18 cellular contexts compared by ENCODE assay signal in the genomic region with DNA sequence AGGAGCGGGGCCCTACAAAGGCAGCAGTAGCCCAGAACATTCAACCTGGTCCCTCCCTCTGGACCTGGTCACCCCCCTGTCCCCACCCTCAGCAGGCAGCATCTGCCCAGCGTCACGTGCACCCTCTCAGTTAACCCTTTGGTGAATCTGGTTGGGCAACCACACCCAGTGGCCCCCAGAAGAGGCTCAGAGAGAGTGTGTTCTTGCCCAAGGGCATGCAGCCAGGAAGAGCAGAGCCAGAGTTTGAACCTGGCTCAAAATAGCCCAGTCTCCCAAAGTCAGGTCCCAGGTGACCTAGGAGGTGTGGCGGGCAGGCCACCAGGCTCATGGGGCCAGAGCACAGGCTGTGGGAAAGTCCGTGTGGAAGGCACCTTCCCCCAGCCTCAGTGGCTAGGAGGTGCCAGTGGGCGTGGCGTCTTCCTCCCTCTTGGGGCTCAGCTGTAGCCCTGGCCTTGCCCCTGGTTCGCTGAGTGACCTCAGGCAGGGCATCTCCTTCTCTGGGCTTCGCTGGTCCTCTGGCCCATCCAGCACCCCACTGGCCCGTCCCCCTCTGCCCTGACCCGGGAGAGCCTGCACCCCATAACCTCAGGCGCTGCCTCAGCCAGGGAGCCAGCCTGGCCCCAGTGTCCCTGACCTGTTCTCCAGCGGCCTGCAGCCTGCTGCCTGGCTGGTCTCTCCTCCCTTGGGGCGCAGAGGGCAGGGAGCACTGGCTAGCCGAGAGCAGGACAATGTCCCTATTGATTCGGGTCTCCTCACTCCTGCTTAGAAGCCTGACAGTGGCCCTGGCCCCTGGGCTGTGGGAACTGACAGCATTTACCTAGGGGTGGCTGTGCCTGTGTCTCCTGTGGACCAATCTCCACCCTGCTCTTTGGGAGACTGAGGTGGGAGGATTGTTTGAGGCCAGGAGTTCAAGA. TPM values are rescaled to one million over a fixed set of nuclear protein-coding genes. Genes with fewer than 3 reads are reported as not detected.
DNase-seq lines count a peak whose midpoint lies in the region; ATAC-seq and TF ChIP-seq lines count a peak whose summit lies in the region.
"Had no signal": no experiment of that assay in that cellular context is flagged by ENCODE, and none has a peak within 500 bp of the region (broad histone marks: within the 10 kb centered on the region; RNA-seq: fewer than 3 reads in every experiment).

No MANE protein-coding gene starts in this region.

- no peak overlapping the region for H2BK120ac ChIP-seq in IMR-90 (ENCODE audit: low read depth, low read length)

- no peaks in the 10 kb centered on the region for H3K36me3 Mint-ChIP-seq in neural crest cell (ENCODE audit: low read depth)
- no peaks in the 10 kb centered on the region for H3K36me3 Mint-ChIP-seq in stimulated activated naive B cell treated with anti-CD40 and anti-IgM and Interleukin-4, amounts not matched to agents 10 μg/mL and 1 μg/mL and 100 μg/mL, for 72 hours

- peaks cover 70 to 90% (median 81%) of the 10 kb centered on the region in 10 experiments for H3K4me1 ChIP-seq in BLaER1 treated with 17β-estradiol and CSF1 and Interleukin-3, amounts not matched to agents 10 nM and 100 nM
- peaks cover 32% of the 10 kb centered on the region for H3K4me1 ChIP-seq in IMR-90 (ENCODE audit: control insufficient read depth, insufficient read depth, low read length)

- no peak for TF ChIP-seq RAD21 in IMR-90 (IDR thresholded peaks at IDR 0.05; ENCODE audit: low read length)

- H3K9me1 ChIP-seq in IMR-90 (ENCODE audit: insufficient read depth, low read length): peaks cover 19% of the 10 kb centered on the region

- CTCF ChIA-PET in IMR-90 (lab: Yijun Ruan, JAX): no interaction called here

- no peak for ATAC-seq in IMR-90 (ENCODE audit: low read depth)
- no peak for ATAC-seq in stimulated activated naive B cell treated with anti-CD40 and anti-IgM and Interleukin-4, amounts not matched to agents 10 μg/mL and 1 μg/mL and 100 μg/mL, for 72 hours (replicated peaks)

- no peak overlapping the region for H3K56ac ChIP-seq in IMR-90 (ENCODE audit: extremely low read depth, insufficient read depth, low read length)

- H3K4me2 ChIP-seq in BLaER1 treated with 17β-estradiol and CSF1 and Interleukin-3, amounts not matched to agents 10 nM and 100 nM: peak overlapping the region; percentile 62 to 84 (median 76)
- no peak overlapping the region for H3K4me2 ChIP-seq in IMR-90 (ENCODE audit: low read depth, low read length)

- H3K9me3 ChIP-seq in BLaER1 treated with 17β-estradiol and CSF1 and Interleukin-3, amounts not matched to agents 10 nM and 100 nM (replicated peaks in 1 of 11): no peaks in the 10 kb centered on the region
- no peaks in the 10 kb centered on the region for H3K9me3 ChIP-seq in IMR-90 (ENCODE audit: control insufficient read depth, insufficient read depth, low read length)
- H3K9me3 ChIP-seq: right atrium auricular region, tibial artery had no signal

- no peak overlapping the region for H2BK5ac ChIP-seq in IMR-90 (ENCODE audit: low read depth, low read length, poor library complexity, severe bottlenecking)

- H3K18ac ChIP-seq in IMR-90 (ENCODE audit: low read depth, low read length): no peak overlapping the region

- H4K20me1 ChIP-seq in BLaER1 treated with 17β-estradiol and CSF1 and Interleukin-3, amounts not matched to agents 10 nM and 100 nM: peaks cover 0 to 64% (median 16%) of the 10 kb centered on the region in 11 experiments; a peak in 12 of 22 replicates
- no peaks in the 10 kb centered on the region for H4K20me1 ChIP-seq in IMR-90 (ENCODE audit: insufficient read depth, low read length)

- no peak for TF ChIP-seq CTCF in IMR-90 (conservative IDR thresholded peaks at IDR 0.05; ENCODE audit: low read depth, low read length)
- no peak for TF ChIP-seq CTCF in neural crest cell (conservative IDR thresholded peaks at IDR 0.05)

- H2AK9ac ChIP-seq in IMR-90 (replicated peaks; ENCODE audit: low read depth, low read length, poor library complexity): peak overlapping the region; percentile 70

- peak overlapping the region; percentile 27 for H3K4ac ChIP-seq in IMR-90 (ENCODE audit: low read depth, low read length)

- BruUV-seq in IMR-90 (replicated peaks; lab: Mats Ljungman, UMichigan): no TSS peak

- H3K4me3 ChIP-seq in BLaER1 treated with 17β-estradiol and CSF1 and Interleukin-3, amounts not matched to agents 10 nM and 100 nM: peak overlapping the region in 1 of 10 experiments; percentile 20; a peak in 1 of 20 replicates
- H3K4me3 ChIP-seq in IMR-90 (ENCODE audit: insufficient read depth, low read depth, low read length): no peak overlapping the region
- H3K4me3 ChIP-seq: right atrium auricular region, tibial artery had no signal

- no peak overlapping the region for H3K23ac ChIP-seq in IMR-90 (ENCODE audit: low read depth, low read length)

- peak overlapping the region in 9 of 11 experiments; percentile 23 to 62 (median 53); a peak in 15 of 22 replicates for H3K27ac ChIP-seq in BLaER1 treated with 17β-estradiol and CSF1 and Interleukin-3, amounts not matched to agents 10 nM and 100 nM
- H3K27ac ChIP-seq in IMR-90 (ENCODE audit: insufficient read depth, low read length): no peak overlapping the region
- H3K27ac ChIP-seq: right atrium auricular region had no signal

- no peak overlapping the region for H3K14ac ChIP-seq in IMR-90 (replicated peaks; ENCODE audit: low read depth, low read length)

- peak overlapping the region; percentile 7 to 68 (median 53); a peak in 19 of 22 replicates for H3K9ac ChIP-seq in BLaER1 treated with 17β-estradiol and CSF1 and Interleukin-3, amounts not matched to agents 10 nM and 100 nM
- no peak overlapping the region for H3K9ac ChIP-seq in IMR-90 (ENCODE audit: low read depth, low read length)

- intact Hi-C loops in IMR-90 (cut with micrococcal nuclease): no loop called here

- peak overlapping the region; percentile 69 for H3K4me3 Mint-ChIP-seq in neural crest cell
- H3K4me3 Mint-ChIP-seq in stimulated activated naive B cell treated with anti-CD40 and anti-IgM and Interleukin-4, amounts not matched to agents 10 μg/mL and 1 μg/mL and 100 μg/mL, for 72 hours: no peak overlapping the region
- H3K4me3 Mint-ChIP-seq: B cell had no signal

- H2AK5ac ChIP-seq in IMR-90 (ENCODE audit: low read depth, low read length): peak overlapping the region; percentile 74; the same call in 1 of the 2 replicates

- dilution Hi-C loops in IMR-90 (cut with HindIII; ENCODE audit: low sequenced_read_pairs, unreplicated experiment): no loop called here

- H4K8ac ChIP-seq in IMR-90 (ENCODE audit: low read depth in 2 of 2, low read length in 2 of 2): no peak overlapping the region; a peak in 1 of 4 replicates

- H4K91ac ChIP-seq in IMR-90 (ENCODE audit: insufficient read depth, low read depth, low read length): peak overlapping the region; percentile 3; the same call in 1 of the 2 replicates

- peak overlapping the region; percentile 57 for H2AFZ ChIP-seq in IMR-90 (replicated peaks; ENCODE audit: low read length, poor library complexity)

- peaks cover 16 to 26% of the 10 kb centered on the region in 2 experiments; a peak in 3 of 4 replicates for H3K79me1 ChIP-seq in IMR-90 (ENCODE audit: low read depth in 1 of 2, low read length in 2 of 2)

- peaks cover 44% of the 10 kb centered on the region for H3K4me1 Mint-ChIP-seq in neural crest cell
- no peaks in the 10 kb centered on the region for H3K4me1 Mint-ChIP-seq in stimulated activated naive B cell treated with anti-CD40 and anti-IgM and Interleukin-4, amounts not matched to agents 10 μg/mL and 1 μg/mL and 100 μg/mL, for 72 hours
- H3K4me1 Mint-ChIP-seq: B cell had no signal

- H2BK15ac ChIP-seq in IMR-90 (ENCODE audit: low read depth, low read length): no peak overlapping the region

- no peak overlapping the region for H2BK20ac ChIP-seq in IMR-90 (ENCODE audit: low read depth, low read length)

- WGBS in IMR-90 (ENCODE audit: extremely low coverage in 2 of 2, insufficient read length in 1 of 2), 2 experiments: 77% methylated on average over 8 of the region's 16 CpGs; no CpG with 5 or more reads in 1 of the 2 experiments

- in situ Hi-C loops in IMR-90 (cut with MboI; ENCODE audit: low sequenced_read_pairs): no loop called here

- no peak for TF ChIP-seq POLR2A in IMR-90 (IDR thresholded peaks at IDR 0.05; ENCODE audit: low read depth, low read length)

- H3K36me3 ChIP-seq in BLaER1 treated with 17β-estradiol and CSF1 and Interleukin-3, amounts not matched to agents 10 nM and 100 nM: peaks cover 0 to 61% (median 14%) of the 10 kb centered on the region in 11 experiments; a peak in 11 of 22 replicates
- peaks cover 4% of the 10 kb centered on the region; the same call in 1 of the 2 replicates for H3K36me3 ChIP-seq in IMR-90 (ENCODE audit: control insufficient read depth, insufficient read depth, low read length)
- H3K36me3 ChIP-seq: right atrium auricular region, tibial artery had no signal

- H3K27me3 ChIP-seq in BLaER1 treated with 17β-estradiol and CSF1 and Interleukin-3, amounts not matched to agents 10 nM and 100 nM: no peaks in the 10 kb centered on the region
- H3K27me3 ChIP-seq in IMR-90 (ENCODE audit: control insufficient read depth, insufficient read depth, low read length): no peaks in the 10 kb centered on the region
- H3K27me3 ChIP-seq: right atrium auricular region, tibial artery had no signal

- H3K27ac Mint-ChIP-seq in neural crest cell (ENCODE audit: unreplicated experiment): peak overlapping the region; percentile 57
- no peak overlapping the region for H3K27ac Mint-ChIP-seq in stimulated activated naive B cell treated with anti-CD40 and anti-IgM and Interleukin-4, amounts not matched to agents 10 μg/mL and 1 μg/mL and 100 μg/mL, for 72 hours

- no peaks in the 10 kb centered on the region for H3K27me3 Mint-ChIP-seq in neural crest cell (ENCODE audit: low read depth)
- no peaks in the 10 kb centered on the region for H3K27me3 Mint-ChIP-seq in stimulated activated naive B cell treated with anti-CD40 and anti-IgM and Interleukin-4, amounts not matched to agents 10 μg/mL and 1 μg/mL and 100 μg/mL, for 72 hours

- no peak for DNase-seq in IMR-90
- peak; percentile 75 for DNase-seq in epidermal melanocyte (ENCODE audit: insufficient read length, low spot score)
- peak; percentile 55 for DNase-seq in neural crest cell (ENCODE audit: low read depth, low spot score)
- no peak for DNase-seq in DMS79 treated with DMSO at 0.1 percent for 48 hours (lab: John Stamatoyannopoulos, UW)
- no peak for DNase-seq in stimulated activated naive B cell treated with anti-CD40 and anti-IgM and Interleukin-4, amounts not matched to agents 10 μg/mL and 1 μg/mL and 100 μg/mL, for 72 hours
- DNase-seq in activated CD4-positive, alpha-beta T cell treated with anti-CD3 and anti-CD28 coated beads, Interleukin-2, amount 50 U/mL, for 4 hours: no peak
- no peak for DNase-seq in retina
- DNase-seq: activated CD8-positive, alpha-beta memory T cell treated with anti-CD3 and anti-CD28 coated beads for 24 hours; activated gamma-delta T cell treated with Interleukin-2 at 50 U/mL for 16 hours; effector CD8-positive, alpha-beta T cell; NCI-H1694 treated with DMSO at 0.1 percent for 48 hours; NCI-H774; stimulated activated CD4-positive, alpha-beta T cell treated with anti-CD3 and anti-CD28 coated beads, Interleukin-2, amount 100 ng/mL, for 24 hours; stimulated activated CD8-positive, alpha-beta memory T cell treated with anti-CD3 and anti-CD28 coated beads, Interleukin-4, amount 100 ng/mL, for 48 hours; tibial artery had no signal

- no peak overlapping the region for H4K5ac ChIP-seq in IMR-90 (ENCODE audit: low read depth, low read length)

- POLR2A ChIA-PET in IMR-90 (lab: Charles Lee; ENCODE audit: unreplicated experiment): no interaction called here

- no peaks in the 10 kb centered on the region for H3K9me3 Mint-ChIP-seq in neural crest cell
- no peaks in the 10 kb centered on the region for H3K9me3 Mint-ChIP-seq in stimulated activated naive B cell treated with anti-CD40 and anti-IgM and Interleukin-4, amounts not matched to agents 10 μg/mL and 1 μg/mL and 100 μg/mL, for 72 hours

RNA-seq across cellular contexts. Expression of a gene that starts 7.0 kb away (rescaled TPM):
- total RNA-seq in IMR-90 (2012; rRNA removed) (11.8 and 11.9 TPM in 2 replicates), neural crest cell (0.23 and 0.35 TPM in 2 replicates)
- polyA plus RNA-seq in IMR-90 (2012; rRNA removed): 22.8 and 28.5 TPM in 2 replicates
- polyA plus RNA-seq in IMR-90 (2012; cell fraction: cytosol; rRNA removed): 18.0 and 34.9 TPM in 2 replicates
- polyA plus RNA-seq in IMR-90 (2012; cell fraction: nucleus; rRNA removed; ENCODE audit: low replicate concordance): 29.6 and 66.4 TPM in 2 replicates

RNA-seq across cellular contexts. Expression of a gene that starts 13.3 kb away (rescaled TPM):
- total RNA-seq in IMR-90 (2012; rRNA removed) (10.6 and 10.9 TPM in 2 replicates), neural crest cell (3.9 and 4.3 TPM in 2 replicates)
- polyA plus RNA-seq in IMR-90 (2012; rRNA removed): 18.8 and 19.2 TPM in 2 replicates
- 10.1 and 28.4 TPM in 2 replicates for polyA plus RNA-seq in IMR-90 (2012; cell fraction: cytosol; rRNA removed)
- 48.5 and 108 TPM in 2 replicates for polyA plus RNA-seq in IMR-90 (2012; cell fraction: nucleus; rRNA removed; ENCODE audit: low replicate concordance)

RNA-seq across cellular contexts. Expression of a gene that starts 13.3 kb away (rescaled TPM):
- total RNA-seq in IMR-90 (2012; rRNA removed): 80.0 and 85.9 TPM in 2 replicates
- polyA plus RNA-seq in IMR-90 (2012; rRNA removed): 131 and 165 TPM in 2 replicates
- 305 and 345 TPM in 2 replicates for polyA plus RNA-seq in IMR-90 (2012; cell fraction: cytosol; rRNA removed)
- 87.1 and 239 TPM in 2 replicates for polyA plus RNA-seq in IMR-90 (2012; cell fraction: nucleus; rRNA removed; ENCODE audit: low replicate concordance)
- total RNA-seq in neural crest cell: 150 and 155 TPM in 2 replicates

RNA-seq across cellular contexts. Expression of a gene that starts 21.7 kb away (rescaled TPM):
- total RNA-seq in IMR-90 (2012; rRNA removed) (25.3 and 30.8 TPM in 2 replicates), neural crest cell (8.1 and 10.2 TPM in 2 replicates)
- 117 and 148 TPM in 2 replicates for polyA plus RNA-seq in IMR-90 (2012; rRNA removed)
- 31.2 and 68.1 TPM in 2 replicates for polyA plus RNA-seq in IMR-90 (2012; cell fraction: cytosol; rRNA removed)
- 905 and 2,934 TPM in 2 replicates for polyA plus RNA-seq in IMR-90 (2012; cell fraction: nucleus; rRNA removed; ENCODE audit: low replicate concordance)

Comparison
In these comparisons a context has a peak if more than half of its experiments do, and no peak if none do; other contexts are left out.
1. DNase-seq: peak in epidermal melanocyte (single experiment) and neural crest cell (single experiment); none in IMR-90 (single experiment), DMS79 treated with DMSO at 0.1 percent for 48 hours (single experiment), stimulated activated naive B cell treated with anti-CD40 and anti-IgM and Interleukin-4, amounts not matched to agents 10 μg/mL and 1 μg/mL and 100 μg/mL, for 72 hours (single experiment), activated CD4-positive, alpha-beta T cell treated with anti-CD3 and anti-CD28 coated beads, Interleukin-2, amount 50 U/mL, for 4 hours (0 of 2) and retina (single experiment).